8 cellular contexts compared by ENCODE assay signal in the genomic region with DNA sequence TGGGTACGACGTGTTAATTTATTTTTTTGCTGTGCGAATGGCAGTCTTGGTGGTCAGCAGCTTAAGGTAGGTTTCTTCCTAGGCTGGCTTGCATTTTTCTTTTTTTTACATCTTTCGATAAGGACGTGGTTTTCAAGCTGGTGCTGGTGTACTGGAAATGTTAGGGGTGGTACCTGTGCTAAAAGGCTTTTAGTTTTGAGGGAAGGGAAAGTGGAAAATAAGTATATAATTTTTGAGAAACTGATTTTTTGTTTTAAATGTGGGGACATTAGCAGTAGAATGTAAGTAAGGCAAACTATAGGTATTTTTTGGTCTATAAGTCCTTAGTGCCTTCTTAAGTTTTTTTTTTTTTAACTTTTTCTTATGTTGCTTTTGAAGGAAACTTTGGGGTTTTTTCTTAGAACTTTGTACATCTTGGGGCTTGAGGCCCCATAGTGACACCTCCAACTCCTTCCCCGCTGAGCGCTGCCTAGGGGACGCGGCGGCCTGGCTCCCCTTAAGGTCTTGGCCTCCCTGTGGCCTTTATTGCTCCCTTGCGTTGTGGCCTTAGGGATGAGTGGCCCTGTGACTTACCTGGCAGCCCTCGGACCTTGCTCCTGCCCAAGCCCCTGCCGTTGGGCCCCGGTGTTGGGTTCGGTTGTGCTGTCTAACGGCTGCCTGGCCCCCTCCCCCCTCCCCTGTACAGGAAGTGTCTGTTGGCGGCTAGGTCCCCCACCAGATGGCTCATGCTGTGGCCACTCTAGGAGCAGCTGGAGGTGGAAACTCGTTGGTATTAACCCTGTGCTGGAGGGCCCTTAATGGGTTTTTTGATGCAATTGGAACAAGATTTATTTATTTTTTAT.
DNase-seq lines count a peak whose midpoint lies in the region; ATAC-seq and TF ChIP-seq lines count a peak whose summit lies in the region.

No MANE protein-coding gene starts in this region.

- ATAC-seq in GM18520 (IDR thresholded peaks at IDR 0.05; ENCODE audit: unreplicated experiment) (peak; percentile 76), HG03342 (IDR thresholded peaks at IDR 0.05; ENCODE audit: unreplicated experiment) (peak; percentile 83)

- TF ChIP-seq CTCF in 22Rv1 (IDR thresholded peaks at IDR 0.05): peak; percentile 12; the same call in 1 of the 2 replicates
- TF ChIP-seq CTCF in choroid plexus epithelial cell (conservative IDR thresholded peaks at IDR 0.05; ENCODE audit: low read depth, low read length): peak; percentile 42

- DNase-seq in NCI-H510A treated with DMSO at 0.1 percent for 48 hours (lab: John Stamatoyannopoulos, UW) (peak; percentile 76), choroid plexus epithelial cell (ENCODE audit: low read depth) (peak; percentile 95), kidney glomerular epithelial cell (lab: John Stamatoyannopoulos, UW) (peak; percentile 80)
- DNase-seq in activated CD4-positive, alpha-beta T cell treated with anti-CD3 and anti-CD28 coated beads for 24 hours (ENCODE audit: low read depth in 2 of 2): peak; percentile 56 to 68
- DNase-seq in stimulated activated CD4-positive, alpha-beta T cell treated with anti-CD3 and anti-CD28 coated beads, Interleukin-15, amount 100 ng/mL, for 48 hours (ENCODE audit: low read depth in 2 of 2): peak; percentile 67 to 72

- peak overlapping the region; percentile 64 for H3K27ac ChIP-seq in 22Rv1

- H3K4me3 ChIP-seq in choroid plexus epithelial cell (ENCODE audit: low read depth, low read length): peak overlapping the region; percentile 100

Comparison
In these comparisons a context has a peak if more than half of its experiments do, and no peak if none do; other contexts are left out.
1. Peak in every context shown above with its lines: DNase-seq, ATAC-seq, H3K4me3 ChIP-seq and H3K27ac ChIP-seq.